ENCODE assay signal across 9 cellular contexts in genomic region chr4:110586137-110586850, GRCh38. TPM values are rescaled to one million over a fixed set of nuclear protein-coding genes. Genes with fewer than 3 reads are reported as not detected.
DNase-seq lines count a peak whose midpoint lies in the region; ATAC-seq, FAIRE-seq and TF ChIP-seq lines count a peak whose summit lies in the region.
"Had no signal": no experiment of that assay in that cellular context is flagged by ENCODE, and none has a peak within 500 bp of the region (broad histone marks: within the 10 kb centered on the region; RNA-seq: fewer than 3 reads in every experiment).

No MANE protein-coding gene starts in this region.

- H3K36me3 ChIP-seq in SK-N-MC (ENCODE audit: insufficient read depth, low read length), result no peaks in the 10 kb centered on the region
- H3K36me3 ChIP-seq in thoracic aorta, result no peaks in the 10 kb centered on the region

- H3K27ac ChIP-seq in SK-N-MC (no peak overlapping the region), thoracic aorta (no peak overlapping the region)

- peak; percentile 24 for DNase-seq in H54 (ENCODE audit: insufficient read length, low spot score)
- DNase-seq in SK-N-MC (ENCODE audit: low read depth, low spot score), result peak; percentile 62
- peak; percentile 44 to 50 for DNase-seq in frontal cortex (ENCODE audit: low spot score in 2 of 2)
- no peak for DNase-seq in thoracic aorta (ENCODE audit: low spot score)
- no peak for DNase-seq in activated CD8-positive, alpha-beta memory T cell treated with anti-CD3 and anti-CD28 coated beads, Interleukin-2, amount 50 U/mL, for 48 hours
- DNase-seq in NCI-H2029 (lab: John Stamatoyannopoulos, UW), result no peak

- TF ChIP-seq CTCF in thoracic aorta (IDR thresholded peaks at IDR 0.05), result no peak

- no peaks in the 10 kb centered on the region for H3K9me3 ChIP-seq in SK-N-MC (ENCODE audit: low read depth, low read length)
- H3K9me3 ChIP-seq in thoracic aorta, result no peaks in the 10 kb centered on the region

- TF ChIP-seq POLR2A in H54 (IDR thresholded peaks at IDR 0.05; ENCODE audit: low read depth, low read length), result no peak

- no peaks in the 10 kb centered on the region for H3K4me1 ChIP-seq in thoracic aorta (ENCODE audit: control insufficient read depth in 1 of 2, low read depth in 2 of 2)

- peak; percentile 80 for FAIRE-seq in A204.1 (lab: Jason Lieb, UNC)
- no peak for FAIRE-seq in H54 (lab: Jason Lieb, UNC)
- no peak for FAIRE-seq in frontal cortex (lab: Jason Lieb, UNC)
- FAIRE-seq: GM18507 had no signal

- ATAC-seq in thoracic aorta (ENCODE audit: insufficient number of reproducible peaks, low FRiP score, low read depth) (no peak), GM19328 (IDR thresholded peaks at IDR 0.05; ENCODE audit: unreplicated experiment) (no peak)

- H3K9ac ChIP-seq in SK-N-MC (ENCODE audit: insufficient read length), result no peak overlapping the region

- no peaks in the 10 kb centered on the region for H3K27me3 ChIP-seq in thoracic aorta (replicated peaks; ENCODE audit: insufficient read depth)

- H3K4me3 ChIP-seq in SK-N-MC (no peak overlapping the region), thoracic aorta (peak overlapping the region; percentile 39)

RNA-seq across cellular contexts. Expression of gene PITX2, which starts 36.6 kb away (rescaled TPM):
- total RNA-seq in frontal cortex (not detected), thoracic aorta (not detected)

Comparison
In these comparisons a context has a peak if more than half of its experiments do, and no peak if none do; other contexts are left out.
1. DNase-seq: peak in H54 (single experiment), SK-N-MC (single experiment) and frontal cortex (2 of 2); none in thoracic aorta (single experiment), activated CD8-positive, alpha-beta memory T cell treated with anti-CD3 and anti-CD28 coated beads, Interleukin-2, amount 50 U/mL, for 48 hours (single experiment) and NCI-H2029 (single experiment).